Comparison of ENCODE assay signal across 1 cellular context in the genomic region with DNA sequence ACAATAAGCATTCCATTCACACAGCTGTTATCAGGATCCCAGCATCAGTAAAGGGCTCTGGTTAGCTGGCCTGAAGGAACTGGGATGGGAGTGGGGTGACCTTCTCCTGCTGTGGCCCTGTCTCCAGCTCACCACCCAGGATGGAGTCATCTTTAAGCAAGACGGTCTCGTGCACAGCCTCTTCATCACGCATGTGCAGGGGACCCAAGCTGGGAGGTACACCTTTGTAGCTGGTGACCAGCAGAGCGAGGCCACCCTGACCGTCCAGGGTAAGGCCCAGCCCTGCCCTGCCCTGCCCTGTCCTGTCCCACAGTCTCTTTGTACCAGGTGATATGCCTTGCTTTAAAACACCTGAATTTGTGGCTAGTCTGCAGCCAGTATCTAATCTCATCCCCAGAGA.
TF ChIP-seq lines count a peak whose summit lies in the region.

No MANE protein-coding gene starts in this region.

TF ChIP-seq in K562, 482 proteins besides CTCF, POLR2A, EP300 and RAD21:
- TF ChIP-seq FOSL1 (tag; conservative IDR thresholded peaks at IDR 0.05) = peak; percentile 36
- peak; percentile 84 to 86 for TF ChIP-seq NRF1 (conservative IDR thresholded peaks at IDR 0.05 in 1 of 2, IDR thresholded peaks at IDR 0.05 in 1 of 2)
- TF ChIP-seq, protein P1, sequence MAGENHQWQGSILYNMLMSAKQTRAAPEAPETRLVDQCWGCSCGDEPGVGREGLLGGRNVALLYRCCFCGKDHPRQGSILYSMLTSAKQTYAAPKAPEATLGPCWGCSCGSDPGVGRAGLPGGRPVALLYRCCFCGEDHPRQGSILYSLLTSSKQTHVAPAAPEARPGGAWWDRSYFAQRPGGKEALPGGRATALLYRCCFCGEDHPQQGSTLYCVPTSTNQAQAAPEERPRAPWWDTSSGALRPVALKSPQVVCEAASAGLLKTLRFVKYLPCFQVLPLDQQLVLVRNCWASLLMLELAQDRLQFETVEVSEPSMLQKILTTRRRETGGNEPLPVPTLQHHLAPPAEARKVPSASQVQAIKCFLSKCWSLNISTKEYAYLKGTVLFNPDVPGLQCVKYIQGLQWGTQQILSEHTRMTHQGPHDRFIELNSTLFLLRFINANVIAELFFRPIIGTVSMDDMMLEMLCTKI (IDR thresholded peaks at IDR 0.05; ENCODE audit: partially characterized antibody) = no peak
- TF ChIP-seq, protein P2, sequence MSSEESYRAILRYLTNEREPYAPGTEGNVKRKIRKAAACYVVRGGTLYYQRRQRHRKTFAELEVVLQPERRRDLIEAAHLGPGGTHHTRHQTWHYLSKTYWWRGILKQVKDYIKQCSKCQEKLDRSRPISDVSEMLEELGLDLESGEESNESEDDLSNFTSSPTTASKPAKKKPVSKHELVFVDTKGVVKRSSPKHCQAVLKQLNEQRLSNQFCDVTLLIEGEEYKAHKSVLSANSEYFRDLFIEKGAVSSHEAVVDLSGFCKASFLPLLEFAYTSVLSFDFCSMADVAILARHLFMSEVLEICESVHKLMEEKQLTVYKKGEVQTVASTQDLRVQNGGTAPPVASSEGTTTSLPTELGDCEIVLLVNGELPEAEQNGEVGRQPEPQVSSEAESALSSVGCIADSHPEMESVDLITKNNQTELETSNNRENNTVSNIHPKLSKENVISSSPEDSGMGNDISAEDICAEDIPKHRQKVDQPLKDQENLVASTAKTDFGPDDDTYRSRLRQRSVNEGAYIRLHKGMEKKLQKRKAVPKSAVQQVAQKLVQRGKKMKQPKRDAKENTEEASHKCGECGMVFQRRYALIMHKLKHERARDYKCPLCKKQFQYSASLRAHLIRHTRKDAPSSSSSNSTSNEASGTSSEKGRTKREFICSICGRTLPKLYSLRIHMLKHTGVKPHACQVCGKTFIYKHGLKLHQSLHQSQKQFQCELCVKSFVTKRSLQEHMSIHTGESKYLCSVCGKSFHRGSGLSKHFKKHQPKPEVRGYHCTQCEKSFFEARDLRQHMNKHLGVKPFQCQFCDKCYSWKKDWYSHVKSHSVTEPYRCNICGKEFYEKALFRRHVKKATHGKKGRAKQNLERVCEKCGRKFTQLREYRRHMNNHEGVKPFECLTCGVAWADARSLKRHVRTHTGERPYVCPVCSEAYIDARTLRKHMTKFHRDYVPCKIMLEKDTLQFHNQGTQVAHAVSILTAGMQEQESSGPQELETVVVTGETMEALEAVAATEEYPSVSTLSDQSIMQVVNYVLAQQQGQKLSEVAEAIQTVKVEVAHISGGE (CRISPR knock-in tag; IDR thresholded peaks at IDR 0.05) = no peak
